Comparison of ENCODE assay signal across 8 cellular contexts in genomic region chr11:7251836-7252682, GRCh38. TPM values are rescaled to one million over a fixed set of nuclear protein-coding genes. Genes with fewer than 3 reads are reported as not detected.
DNase-seq lines count a peak whose midpoint lies in the region; ATAC-seq and TF ChIP-seq lines count a peak whose summit lies in the region.

A gene with protein sequence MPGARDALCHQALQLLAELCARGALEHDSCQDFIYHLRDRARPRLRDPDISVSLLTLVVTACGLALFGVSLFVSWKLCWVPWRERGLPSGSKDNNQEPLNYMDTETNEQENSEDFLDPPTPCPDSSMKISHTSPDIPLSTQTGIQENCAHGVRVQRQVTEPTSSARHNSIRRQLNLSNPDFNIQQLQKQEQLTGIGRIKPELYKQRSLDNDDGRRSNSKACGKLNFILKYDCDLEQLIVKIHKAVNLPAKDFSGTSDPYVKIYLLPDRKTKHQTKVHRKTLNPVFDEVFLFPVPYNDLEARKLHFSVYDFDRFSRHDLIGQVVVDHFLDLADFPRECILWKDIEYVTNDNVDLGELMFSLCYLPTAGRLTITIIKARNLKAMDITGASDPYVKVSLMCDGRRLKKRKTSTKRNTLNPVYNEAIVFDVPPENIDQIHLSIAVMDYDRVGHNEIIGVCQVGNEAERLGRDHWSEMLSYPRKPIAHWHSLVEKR (plus strand): TSS chr11:7251904. CDS start chr11:7252187, 283 bp downstream.

- no peak for DNase-seq in CD4-positive, alpha-beta memory T cell
- peak; percentile 85 for DNase-seq in NCI-H69 (lab: John Stamatoyannopoulos, UW)
- DNase-seq in chondrocyte (ENCODE audit: low spot score) = peak; percentile 83
- DNase-seq in kidney tubule cell (ENCODE audit: low spot score) = peak; percentile 57
- DNase-seq in stimulated activated CD4-positive, alpha-beta T cell treated with anti-CD3 and anti-CD28 coated beads, Interleukin-2, amount 100 ng/mL, for 48 hours = peak; percentile 7 to 12

- peaks cover 29 to 43% of the 10 kb centered on the region in 2 donors for H3K27me3 Mint-ChIP-seq in CD4-positive, alpha-beta memory T cell
- peaks cover 51% of the 10 kb centered on the region for H3K27me3 Mint-ChIP-seq in chondrocyte (ENCODE audit: low read depth)

- no peaks in the 10 kb centered on the region for H3K36me3 ChIP-seq in CD4-positive, alpha-beta memory T cell (ENCODE audit: insufficient read depth, low read length)

- H3K27ac Mint-ChIP-seq in CD4-positive, alpha-beta memory T cell = no peak within 1 kb of the TSS
- H3K27ac Mint-ChIP-seq in chondrocyte (ENCODE audit: unreplicated experiment) = no peak within 1 kb of the TSS

- peak; percentile 35 for TF ChIP-seq CTCF in chondrocyte (IDR thresholded peaks at IDR 0.05)

- H3K4me1 ChIP-seq in CD4-positive, alpha-beta memory T cell (ENCODE audit: insufficient read depth, low read length) = no peaks in the 10 kb centered on the region

- H3K27me3 ChIP-seq in CD4-positive, alpha-beta memory T cell (ENCODE audit: insufficient read depth, low read length) = peaks cover 4% of the 10 kb centered on the region

- no peak within 1 kb of the TSS for H3K4me3 ChIP-seq in CD4-positive, alpha-beta memory T cell (ENCODE audit: low read length in 2 of 2)

- H3K4me1 Mint-ChIP-seq in CD4-positive, alpha-beta memory T cell = peaks cover 0 to 11% (median 2%) of the 10 kb centered on the region in 4 donors
- peaks cover 2% of the 10 kb centered on the region for H3K4me1 Mint-ChIP-seq in chondrocyte (ENCODE audit: low read depth)

- CTCF ChIA-PET in CD4-positive, alpha-beta memory T cell (lab: Charles Lee; ENCODE audit: partially characterized antibody) = no interaction called here

- no peak within 1 kb of the TSS for H3K27ac ChIP-seq in CD4-positive, alpha-beta memory T cell (ENCODE audit: low read depth, low read length)

- H3K9me3 ChIP-seq in CD4-positive, alpha-beta memory T cell (ENCODE audit: control insufficient read depth in 1 of 2, low read length in 2 of 2) = no peaks in the 10 kb centered on the region

- peaks cover 0 to 4% (median 0%) of the 10 kb centered on the region in 8 donors for H3K9me3 Mint-ChIP-seq in CD4-positive, alpha-beta memory T cell
- peaks cover 15% of the 10 kb centered on the region for H3K9me3 Mint-ChIP-seq in chondrocyte (ENCODE audit: low read depth)

- H3K36me3 Mint-ChIP-seq in CD4-positive, alpha-beta memory T cell = no peaks in the 10 kb centered on the region
- H3K36me3 Mint-ChIP-seq in chondrocyte (ENCODE audit: low read depth) = peaks cover 1% of the 10 kb centered on the region

- ATAC-seq in GM21390 (IDR thresholded peaks at IDR 0.05; ENCODE audit: unreplicated experiment) = peak; percentile 81
- no peak for ATAC-seq in GM21737 (IDR thresholded peaks at IDR 0.05; ENCODE audit: unreplicated experiment)
- ATAC-seq in HG02610 (IDR thresholded peaks at IDR 0.05; ENCODE audit: unreplicated experiment) = no peak

- intact Hi-C loops in CD4-positive, alpha-beta memory T cell (cut with micrococcal nuclease) = no loop called here

- H3K4me3 Mint-ChIP-seq in CD4-positive, alpha-beta memory T cell = peak within 1 kb of the TSS in 7 of 8 donors; percentile 21 to 53 (median 41)
- H3K4me3 Mint-ChIP-seq in chondrocyte (ENCODE audit: unreplicated experiment) = peak within 1 kb of the TSS; percentile 63

- POLR2A ChIA-PET in CD4-positive, alpha-beta memory T cell (lab: Charles Lee; ENCODE audit: partially characterized antibody) = no interaction called here

RNA-seq across cellular contexts. Expression of the gene that starts here (rescaled TPM):
- not detected for total RNA-seq in CD4-positive, alpha-beta memory T cell
- not detected for polyA plus RNA-seq in CD4-positive, alpha-beta memory T cell
- total RNA-seq in chondrocyte = 0.07 to 0.15 TPM (median 0.10 TPM) in 3 replicates

Comparison
In these comparisons a context has a peak if more than half of its experiments do, and no peak if none do; other contexts are left out.
1. Peak in DNase-seq in chondrocyte; RNA of the gene not detected or under 1 TPM.
2. DNase-seq: peak in NCI-H69 (single experiment), kidney tubule cell (single experiment) and stimulated activated CD4-positive, alpha-beta T cell treated with anti-CD3 and anti-CD28 coated beads, Interleukin-2, amount 100 ng/mL, for 48 hours (2 of 2); none in CD4-positive, alpha-beta memory T cell (0 of 5).